Comparison of ENCODE assay signal across 8 cellular contexts in the genomic region with DNA sequence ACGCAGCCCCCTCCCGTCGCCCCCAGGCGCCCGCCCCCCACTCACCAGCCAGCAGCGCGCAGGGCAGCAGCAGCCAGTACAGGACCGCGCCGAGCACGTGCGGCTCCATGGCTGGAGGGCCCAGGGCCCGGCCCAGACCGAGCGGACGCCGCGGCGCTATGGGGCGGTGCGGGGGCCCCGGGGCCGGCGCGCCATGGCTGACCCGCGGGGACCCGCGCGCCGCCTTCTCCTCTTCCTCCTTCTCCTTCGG. TPM values are rescaled to one million over a fixed set of nuclear protein-coding genes. Genes with fewer than 3 reads are reported as not detected.
DNase-seq lines count a peak whose midpoint lies in the region; ATAC-seq and TF ChIP-seq lines count a peak whose summit lies in the region.

No MANE protein-coding gene starts in this region.

- H3K4me1 ChIP-seq in vagina: peaks cover 49% of the 10 kb centered on the region

- peak overlapping the region; percentile 96 for H3K27ac ChIP-seq in vagina

- peak; percentile 6 for ATAC-seq in activated T-cell treated with anti-CD3 and anti-CD28 coated beads, Interleukin-2, amount 50 U/mL, for 72 hours (replicated peaks in 1 of 2)
- ATAC-seq in memory B cell (ENCODE audit: low read depth): peak; percentile 6

- no peaks in the 10 kb centered on the region for H3K27me3 Mint-ChIP-seq in activated T-cell treated with anti-CD3 and anti-CD28 coated beads, Interleukin-2, amount 50 U/mL, for 72 hours (ENCODE audit: low read depth)
- no peaks in the 10 kb centered on the region for H3K27me3 Mint-ChIP-seq in memory B cell

- no peaks in the 10 kb centered on the region for H3K9me3 Mint-ChIP-seq in activated T-cell treated with anti-CD3 and anti-CD28 coated beads, Interleukin-2, amount 50 U/mL, for 72 hours
- H3K9me3 Mint-ChIP-seq in memory B cell: no peaks in the 10 kb centered on the region

- no peaks in the 10 kb centered on the region for H3K36me3 ChIP-seq in vagina

- TF ChIP-seq CTCF in cardiac fibroblast (IDR thresholded peaks at IDR 0.05; ENCODE audit: low read depth, low read length) (no peak), vagina (IDR thresholded peaks at IDR 0.05) (no peak)

- TF ChIP-seq POLR2A in vagina (IDR thresholded peaks at IDR 0.05): no peak

- no peak overlapping the region for H3K27ac Mint-ChIP-seq in activated T-cell treated with anti-CD3 and anti-CD28 coated beads, Interleukin-2, amount 50 U/mL, for 72 hours
- no peak overlapping the region for H3K27ac Mint-ChIP-seq in memory B cell

- intact Hi-C loops in vagina (cut with DNase I): loop anchor here (1.0 to 2.0 kb wide), 2 partner anchors 46 to 73 kb away; a partner anchor contains a TSS

- H3K4me3 Mint-ChIP-seq in activated T-cell treated with anti-CD3 and anti-CD28 coated beads, Interleukin-2, amount 50 U/mL, for 72 hours: no peak overlapping the region
- H3K4me3 Mint-ChIP-seq in memory B cell: peak overlapping the region; percentile 52

- H3K4me3 ChIP-seq in cardiac fibroblast (replicated peaks in 1 of 2; ENCODE audit: low read depth in 2 of 2, low read length in 2 of 2) (peak overlapping the region; percentile 59 to 71), vagina (peak overlapping the region; percentile 72 to 95)

- DNase-seq in activated T-cell treated with anti-CD3 and anti-CD28 coated beads, Interleukin-2, amount 50 U/mL, for 72 hours: no peak
- DNase-seq in activated T-cell treated with anti-CD3 and anti-CD28 coated beads, Interleukin-2, amount 50 U/mL, for 1 hour: no peak
- DNase-seq in cardiac fibroblast (ENCODE audit: low read depth in 2 of 2): no peak
- no peak for DNase-seq in memory B cell (ENCODE audit: low spot score in 2 of 2)
- DNase-seq in vagina (ENCODE audit: extremely low spot score in 2 of 2): no peak
- no peak for DNase-seq in NCI-H187 treated with DMSO at 0.1 percent for 48 hours (lab: John Stamatoyannopoulos, UW)
- no peak for DNase-seq in putamen (ENCODE audit: low spot score)
- DNase-seq in DMS114 treated with DMSO at 0.1 percent for 48 hours (lab: John Stamatoyannopoulos, UW; ENCODE audit: unreplicated experiment): no peak

- no peaks in the 10 kb centered on the region for H3K9me3 ChIP-seq in vagina

- H3K4me1 Mint-ChIP-seq in activated T-cell treated with anti-CD3 and anti-CD28 coated beads, Interleukin-2, amount 50 U/mL, for 72 hours (ENCODE audit: low read depth): peaks cover 45% of the 10 kb centered on the region
- H3K4me1 Mint-ChIP-seq in memory B cell: peaks cover 35% of the 10 kb centered on the region

- no peaks in the 10 kb centered on the region for H3K27me3 ChIP-seq in vagina

- H3K36me3 Mint-ChIP-seq in activated T-cell treated with anti-CD3 and anti-CD28 coated beads, Interleukin-2, amount 50 U/mL, for 72 hours (ENCODE audit: insufficient read depth in 2 of 2): no peaks in the 10 kb centered on the region
- no peaks in the 10 kb centered on the region for H3K36me3 Mint-ChIP-seq in memory B cell

RNA-seq across cellular contexts. Expression of a gene that starts 0.2 kb away (rescaled TPM):
- total RNA-seq in activated T-cell treated with anti-CD3 and anti-CD28 coated beads, Interleukin-2, amount 50 U/mL, for 72 hours: 100 to 1,000 TPM in 1 of 2 donors, 10 to 100 TPM in 1; 94.1 to 141 TPM
- total RNA-seq in vagina: 184 TPM

RNA-seq across cellular contexts. Expression of a gene that starts 18.8 kb away (rescaled TPM):
- 100 to 1,000 TPM; 167 to 172 TPM for total RNA-seq in activated T-cell treated with anti-CD3 and anti-CD28 coated beads, Interleukin-2, amount 50 U/mL, for 72 hours
- total RNA-seq in vagina: 10.8 TPM

RNA-seq across cellular contexts. Expression of a gene that starts 26.9 kb away (rescaled TPM):
- total RNA-seq in activated T-cell treated with anti-CD3 and anti-CD28 coated beads, Interleukin-2, amount 50 U/mL, for 72 hours: 100 to 1,000 TPM; 116 to 139 TPM
- 134 TPM for total RNA-seq in vagina

Comparison
In these comparisons a context has a peak if more than half of its experiments do, and no peak if none do; other contexts are left out.
1. RNA of a gene that starts 18.8 kb away (total RNA-seq): 167 to 172 TPM in activated T-cell treated with anti-CD3 and anti-CD28 coated beads, Interleukin-2, amount 50 U/mL, for 72 hours; 10.8 TPM in vagina (single experiment); every median in the first group is over 10 times any median in the second.